Comparison of ENCODE assay signal across 9 cellular contexts in genomic region chr13:60230593-60230992, GRCh38.
DNase-seq lines count a peak whose midpoint lies in the region; ATAC-seq lines count a peak whose summit lies in the region.
"Had no signal": no experiment of that assay in that cellular context is flagged by ENCODE, and none has a peak within 500 bp of the region (broad histone marks: within the 10 kb centered on the region; RNA-seq: fewer than 3 reads in every experiment).

No MANE protein-coding gene starts in this region.

- H3K36me3 ChIP-seq in mesodermal cell (ENCODE audit: control insufficient read depth, insufficient read depth, low read length) = no peaks in the 10 kb centered on the region

- peak; percentile 78 for ATAC-seq in GM18519 (IDR thresholded peaks at IDR 0.05; ENCODE audit: low FRiP score, unreplicated experiment)
- peak; percentile 83 for ATAC-seq in HG02623 (IDR thresholded peaks at IDR 0.05; ENCODE audit: unreplicated experiment)
- ATAC-seq: left colon had no signal

- H3K9me3 ChIP-seq in mesodermal cell (ENCODE audit: control insufficient read depth, low read length) = no peaks in the 10 kb centered on the region

- peaks cover 27% of the 10 kb centered on the region for H3K4me1 ChIP-seq in mesodermal cell (ENCODE audit: control insufficient read depth, insufficient read depth, low read length, poor library complexity, severe bottlenecking)

- H3K4me3 ChIP-seq in mesodermal cell (ENCODE audit: extremely low read depth, insufficient read depth, low read length, poor library complexity, severe bottlenecking) = no peak overlapping the region

- 40 to 88% methylated on average over 1 to 2 of the region's 3 CpGs for WGBS in mesodermal cell (ENCODE audit: insufficient coverage in 2 of 2), 2 experiments

- H3K27ac ChIP-seq in mesodermal cell (ENCODE audit: low read depth, low read length, severe bottlenecking) = peak overlapping the region; percentile 94

- peak; percentile 69 for DNase-seq in OCI-M1 (lab: John Stamatoyannopoulos, UW)
- DNase-seq in occipital lobe (lab: John Stamatoyannopoulos, UW) = no peak
- no peak for DNase-seq in midbrain (lab: John Stamatoyannopoulos, UW)
- DNase-seq in GF-D8 (lab: John Stamatoyannopoulos, UW) = no peak
- no peak for DNase-seq in NCI-H2081 (lab: John Stamatoyannopoulos, UW)
- DNase-seq: left colon had no signal
